Comparison of ENCODE assay signal across 17 cellular contexts in genomic region chr14:75231320-75231719, GRCh38. TPM values are rescaled to one million over a fixed set of nuclear protein-coding genes. Genes with fewer than 3 reads are reported as not detected.
DNase-seq lines count a peak whose midpoint lies in the region; ATAC-seq and TF ChIP-seq lines count a peak whose summit lies in the region.
"Had no signal": no experiment of that assay in that cellular context is flagged by ENCODE, and none has a peak within 500 bp of the region (broad histone marks: within the 10 kb centered on the region; RNA-seq: fewer than 3 reads in every experiment).

No MANE protein-coding gene starts in this region.

- no peak for TF ChIP-seq CTCF in upper lobe of right lung (IDR thresholded peaks at IDR 0.05)

- DNase-seq in T-helper 17 cell (no peak), posterior vena cava (ENCODE audit: low spot score) (peak; percentile 1), mesenteric fat pad (ENCODE audit: low spot score) (no peak), NCI-H2081 (lab: John Stamatoyannopoulos, UW) (no peak), upper lobe of right lung (no peak)
- DNase-seq in stimulated activated CD4-positive, alpha-beta T cell treated with anti-CD3 and anti-CD28 coated beads, Interleukin-2, amount 100 ng/mL, for 48 hours = no peak
- DNase-seq: activated T-cell treated with anti-CD3 and anti-CD28 coated beads, Interleukin-2, amount 50 U/mL, for 1 hour; effector CD4-positive, alpha-beta T cell; NCI-H1105 treated with DMSO at 0.1 percent for 48 hours; NCI-H510A treated with DMSO at 0.1 percent for 48 hours; stimulated activated CD4-positive, alpha-beta T cell treated with anti-CD3 and anti-CD28 coated beads, Interleukin-1b, Interleukin-23, amount 100 ng/mL, for 48 hours; stimulated activated naive B cell treated with anti-CD40 and anti-IgM and Interleukin-4, amounts not matched to agents 10 μg/mL and 1 μg/mL and 100 μg/mL, for 72 hours had no signal

- no peaks in the 10 kb centered on the region for H3K27me3 Mint-ChIP-seq in T-helper 17 cell

- no peaks in the 10 kb centered on the region for H3K36me3 ChIP-seq in upper lobe of right lung
- H3K36me3 ChIP-seq: ascending aorta had no signal

- H3K4me1 Mint-ChIP-seq in T-helper 17 cell = peaks cover 39% of the 10 kb centered on the region

- H3K4me3 ChIP-seq in upper lobe of right lung = no peak overlapping the region
- H3K4me3 ChIP-seq: ascending aorta had no signal

- H3K4me3 Mint-ChIP-seq in T-helper 17 cell = no peak overlapping the region
- H3K4me3 Mint-ChIP-seq: stimulated activated naive B cell treated with anti-CD40 and anti-IgM and Interleukin-4, amounts not matched to agents 10 μg/mL and 1 μg/mL and 100 μg/mL, for 72 hours had no signal

- peak; percentile 50 for ATAC-seq in GM18517 (IDR thresholded peaks at IDR 0.05; ENCODE audit: unreplicated experiment)
- ATAC-seq in HG02885 (IDR thresholded peaks at IDR 0.05; ENCODE audit: poor library complexity, unreplicated experiment) = peak; percentile 62
- no peak for ATAC-seq in T-helper 17 cell
- no peak for ATAC-seq in upper lobe of right lung

- peaks cover 11% of the 10 kb centered on the region for H3K4me1 ChIP-seq in upper lobe of right lung

- H3K27ac ChIP-seq in upper lobe of right lung = no peak overlapping the region
- H3K27ac ChIP-seq: ascending aorta, parathyroid adenoma, VCaP had no signal

- no peaks in the 10 kb centered on the region for H3K36me3 Mint-ChIP-seq in T-helper 17 cell (ENCODE audit: low read depth)
- H3K36me3 Mint-ChIP-seq: stimulated activated naive B cell treated with anti-CD40 and anti-IgM and Interleukin-4, amounts not matched to agents 10 μg/mL and 1 μg/mL and 100 μg/mL, for 72 hours had no signal

- peak overlapping the region; percentile 89 for H3K27ac Mint-ChIP-seq in T-helper 17 cell

- H3K27me3 ChIP-seq in upper lobe of right lung = no peaks in the 10 kb centered on the region
- H3K27me3 ChIP-seq: ascending aorta had no signal

- H3K9me3 ChIP-seq in T-helper 17 cell (ENCODE audit: control insufficient read depth, low read length, poor library complexity, severe bottlenecking) (no peaks in the 10 kb centered on the region), upper lobe of right lung (no peaks in the 10 kb centered on the region)
- H3K9me3 ChIP-seq: ascending aorta had no signal

- intact Hi-C loops in posterior vena cava (cut with DNase I) = no loop called here
- intact Hi-C loops in upper lobe of right lung (cut with DNase I) = no loop called here

RNA-seq across cellular contexts. Expression of gene FOS, which starts 47.3 kb away (rescaled TPM):
- 1,000 to 10,000 TPM; 2,179 to 4,074 TPM for total RNA-seq in T-helper 17 cell
- 100 to 1,000 TPM; 485 to 992 TPM for total RNA-seq in posterior vena cava
- 1,900 TPM for total RNA-seq in mesenteric fat pad
- total RNA-seq in upper lobe of right lung = 204 TPM

RNA-seq across cellular contexts. Expression of gene TMED10, which starts 54.9 kb away (rescaled TPM):
- total RNA-seq in T-helper 17 cell (100 to 1,000 TPM; 190 to 195 TPM), posterior vena cava (100 to 1,000 TPM; 259 to 311 TPM), mesenteric fat pad (330 TPM), upper lobe of right lung (303 TPM)

Comparison
In these comparisons a context has a peak if more than half of its experiments do, and no peak if none do; other contexts are left out.
1. ATAC-seq: peak in GM18517 (single experiment) and HG02885 (single experiment); none in T-helper 17 cell (single experiment) and upper lobe of right lung (single experiment).